Comparison of ENCODE assay signal across 1 cellular context in genomic region chr10:60303778-60304177, GRCh38.
A peak's percentile ranks its signal among the peaks of the same experiment; 100 is the strongest.
TF ChIP-seq lines count a peak whose summit lies in the region.

No MANE protein-coding gene starts in this region.

TF ChIP-seq in K562, 482 proteins besides CTCF, POLR2A, EP300 and RAD21 (continued from another document):
- TF ChIP-seq DMBX1 (CRISPR knock-in tag; IDR thresholded peaks at IDR 0.05; ENCODE audit: borderline replicate concordance) (0 out of 2 replicates have a peak, but pooled peaks have one; percentile 30), STAT6 (CRISPR knock-in tag; IDR thresholded peaks at IDR 0.05) (no peak), HDGF (IDR thresholded peaks at IDR 0.05) (no peak), PRDM10 (IDR thresholded peaks at IDR 0.05; ENCODE audit: partially characterized antibody) (no peak)
